Comparison of ENCODE assay signal across 14 cellular contexts in genomic region chr6:8982659-8983058, GRCh38.
DNase-seq lines count a peak whose midpoint lies in the region; ATAC-seq and TF ChIP-seq lines count a peak whose summit lies in the region.
"Had no signal": no experiment of that assay in that cellular context is flagged by ENCODE, and none has a peak within 500 bp of the region (broad histone marks: within the 10 kb centered on the region; RNA-seq: fewer than 3 reads in every experiment).

No MANE protein-coding gene starts in this region.

- H4K20me1 ChIP-seq in KMS-11 (ENCODE audit: insufficient read depth) = no peaks in the 10 kb centered on the region
- H4K20me1 ChIP-seq in mammary epithelial cell (ENCODE audit: insufficient read depth, low read length) = no peaks in the 10 kb centered on the region

- H3K36me3 ChIP-seq in KMS-11 (ENCODE audit: insufficient read depth) = no peaks in the 10 kb centered on the region
- H3K36me3 ChIP-seq in mammary epithelial cell (ENCODE audit: insufficient read depth, low read length) = no peaks in the 10 kb centered on the region
- H3K36me3 ChIP-seq: heart right ventricle, right atrium auricular region had no signal

- no peaks in the 10 kb centered on the region for H3K79me2 ChIP-seq in KMS-11 (ENCODE audit: insufficient read depth, low read depth)
- H3K79me2 ChIP-seq in mammary epithelial cell (ENCODE audit: insufficient read depth, low read length) = no peaks in the 10 kb centered on the region

- no peak overlapping the region for H3K4me3 Mint-ChIP-seq in activated naive CD8-positive, alpha-beta T cell treated with anti-CD3 and anti-CD28 coated beads for 36 hours
- H3K4me3 Mint-ChIP-seq: CD4-positive, CD25-positive, alpha-beta regulatory T cell; endodermal cell; memory B cell; naive thymus-derived CD8-positive, alpha-beta T cell had no signal

- no peaks in the 10 kb centered on the region for H3K4me1 Mint-ChIP-seq in activated naive CD8-positive, alpha-beta T cell treated with anti-CD3 and anti-CD28 coated beads for 36 hours
- H3K4me1 Mint-ChIP-seq: CD4-positive, CD25-positive, alpha-beta regulatory T cell; memory B cell had no signal

- TF ChIP-seq CTCF in AG09309 (IDR thresholded peaks at IDR 0.05; ENCODE audit: control insufficient read depth, insufficient read depth, low read depth, low read length, missing control alignments) (no peak), KMS-11 (conservative IDR thresholded peaks at IDR 0.05; ENCODE audit: low read depth, low read length) (no peak), mammary epithelial cell (conservative IDR thresholded peaks at IDR 0.05 in 1 of 2, IDR thresholded peaks at IDR 0.05 in 1 of 2; ENCODE audit: extremely low read depth in 1 of 2, insufficient read depth in 1 of 2, low read depth in 1 of 2, low read length in 2 of 2) (no peak)

- H3K36me3 Mint-ChIP-seq in activated naive CD8-positive, alpha-beta T cell treated with anti-CD3 and anti-CD28 coated beads for 36 hours = no peaks in the 10 kb centered on the region
- H3K36me3 Mint-ChIP-seq: CD4-positive, CD25-positive, alpha-beta regulatory T cell; memory B cell; naive thymus-derived CD8-positive, alpha-beta T cell had no signal

- H3K27ac Mint-ChIP-seq in activated naive CD8-positive, alpha-beta T cell treated with anti-CD3 and anti-CD28 coated beads for 36 hours = no peak overlapping the region
- H3K27ac Mint-ChIP-seq: endodermal cell, memory B cell had no signal

- peaks cover 7% of the 10 kb centered on the region for H3K4me1 ChIP-seq in KMS-11 (ENCODE audit: low read depth, poor library complexity, severe bottlenecking)
- H3K4me1 ChIP-seq in mammary epithelial cell (ENCODE audit: insufficient read depth, low read length) = no peaks in the 10 kb centered on the region
- H3K4me1 ChIP-seq: right atrium auricular region had no signal

- CTCF ChIA-PET in mammary epithelial cell (lab: Charles Lee; ENCODE audit: low non-redundant PET) = interaction anchor here (0.7 kb wide), 1 partner anchor 85 kb away, joined by 5 read pairs; no protein-coding TSS in a partner anchor

- ATAC-seq in left lobe of liver = peak; percentile 54
- no peak for ATAC-seq in GM19035 (IDR thresholded peaks at IDR 0.05; ENCODE audit: unreplicated experiment)

- intact Hi-C loops in mammary epithelial cell (cut with micrococcal nuclease) = loop anchor here (1.0 to 5.0 kb wide), 7 partner anchors 268 to 1446 kb away; no protein-coding TSS in a partner anchor

- H3K4me3 ChIP-seq in AG09309 (ENCODE audit: control insufficient read depth, low read depth, low read length) (peak overlapping the region; percentile 8; the same call in 1 of the 2 replicates), KMS-11 (IDR thresholded peaks at IDR 0.05; ENCODE audit: insufficient read depth, low read depth, low read length) (no peak overlapping the region), mammary epithelial cell (replicated peaks in 1 of 3; ENCODE audit: insufficient read depth in 1 of 3, low read depth in 2 of 3, low read length in 3 of 3) (no peak overlapping the region)
- H3K4me3 ChIP-seq: heart right ventricle, right atrium auricular region had no signal

- H3K9me3 Mint-ChIP-seq in activated naive CD8-positive, alpha-beta T cell treated with anti-CD3 and anti-CD28 coated beads for 36 hours = no peaks in the 10 kb centered on the region
- H3K9me3 Mint-ChIP-seq: endodermal cell; naive thymus-derived CD8-positive, alpha-beta T cell had no signal

- DNase-seq in AG09309 (ENCODE audit: low read depth) (no peak), mammary epithelial cell (no peak), left lobe of liver (ENCODE audit: low spot score) (no peak), NCI-H2029 (lab: John Stamatoyannopoulos, UW) (no peak), 8988T (no peak)
- no peak for DNase-seq in activated naive CD8-positive, alpha-beta T cell treated with anti-CD3 and anti-CD28 coated beads for 36 hours

- in situ Hi-C loops in mammary epithelial cell (cut with MboI; ENCODE audit: low sequenced_read_pairs in 2 of 2) = loop anchor here (10.0 to 25.0 kb wide), 3 partner anchors 555 to 1455 kb away; no protein-coding TSS in a partner anchor

- H3K27ac ChIP-seq in KMS-11 = no peak overlapping the region
- H3K27ac ChIP-seq in mammary epithelial cell (ENCODE audit: insufficient read depth, low read depth, low read length) = no peak overlapping the region
- H3K27ac ChIP-seq: heart right ventricle, right atrium auricular region had no signal

- H2AFZ ChIP-seq in KMS-11 (ENCODE audit: low read depth) = peak overlapping the region; percentile 16; the same call in 1 of the 2 replicates
- peak overlapping the region; percentile 48 for H2AFZ ChIP-seq in mammary epithelial cell (ENCODE audit: low read depth, low read length)

- H3K9me3 ChIP-seq in mammary epithelial cell (replicated peaks; ENCODE audit: insufficient read depth, low read length) = no peaks in the 10 kb centered on the region
- H3K9me3 ChIP-seq: right atrium auricular region had no signal

- no TSS peak for BruUV-seq in mammary epithelial cell (replicated peaks; lab: Mats Ljungman, UMichigan)

- H3K4me2 ChIP-seq in KMS-11 (peak overlapping the region; percentile 31; the same call in 1 of the 2 replicates), mammary epithelial cell (ENCODE audit: insufficient read depth, low read depth, low read length) (peak overlapping the region; percentile 59)

- H3K27me3 Mint-ChIP-seq in activated naive CD8-positive, alpha-beta T cell treated with anti-CD3 and anti-CD28 coated beads for 36 hours = peaks cover 21% of the 10 kb centered on the region
- H3K27me3 Mint-ChIP-seq: CD4-positive, CD25-positive, alpha-beta regulatory T cell had no signal

- H3K9ac ChIP-seq in KMS-11 = no peak overlapping the region
- no peak overlapping the region for H3K9ac ChIP-seq in mammary epithelial cell (ENCODE audit: insufficient read depth, low read length)

- H3K27me3 ChIP-seq in KMS-11 (ENCODE audit: insufficient read depth, low read depth) (no peaks in the 10 kb centered on the region), mammary epithelial cell (ENCODE audit: insufficient read depth, low read length) (no peaks in the 10 kb centered on the region)
- H3K27me3 ChIP-seq: right atrium auricular region had no signal

- dilution Hi-C loops in mammary epithelial cell (cut with HindIII; ENCODE audit: low sequenced_read_pairs) = no loop called here

- WGBS in mammary epithelial cell (ENCODE audit: low coverage, missing lambda C conversion rate) = 28% methylated on average over 10 of the region's 10 CpGs
